Comparison of ENCODE assay signal across 1 cellular context in genomic region chr11:126607776-126608625, GRCh38.
TF ChIP-seq lines count a peak whose summit lies in the region.

No MANE protein-coding gene starts in this region.

TF ChIP-seq in SK-N-SH, 30 proteins besides CTCF, POLR2A, EP300 and RAD21 (continued from another document):
- TF ChIP-seq YY1 (IDR thresholded peaks at IDR 0.05; ENCODE audit: low read depth), result no peak
